Comparison of ENCODE assay signal across 12 cellular contexts in the genomic region with DNA sequence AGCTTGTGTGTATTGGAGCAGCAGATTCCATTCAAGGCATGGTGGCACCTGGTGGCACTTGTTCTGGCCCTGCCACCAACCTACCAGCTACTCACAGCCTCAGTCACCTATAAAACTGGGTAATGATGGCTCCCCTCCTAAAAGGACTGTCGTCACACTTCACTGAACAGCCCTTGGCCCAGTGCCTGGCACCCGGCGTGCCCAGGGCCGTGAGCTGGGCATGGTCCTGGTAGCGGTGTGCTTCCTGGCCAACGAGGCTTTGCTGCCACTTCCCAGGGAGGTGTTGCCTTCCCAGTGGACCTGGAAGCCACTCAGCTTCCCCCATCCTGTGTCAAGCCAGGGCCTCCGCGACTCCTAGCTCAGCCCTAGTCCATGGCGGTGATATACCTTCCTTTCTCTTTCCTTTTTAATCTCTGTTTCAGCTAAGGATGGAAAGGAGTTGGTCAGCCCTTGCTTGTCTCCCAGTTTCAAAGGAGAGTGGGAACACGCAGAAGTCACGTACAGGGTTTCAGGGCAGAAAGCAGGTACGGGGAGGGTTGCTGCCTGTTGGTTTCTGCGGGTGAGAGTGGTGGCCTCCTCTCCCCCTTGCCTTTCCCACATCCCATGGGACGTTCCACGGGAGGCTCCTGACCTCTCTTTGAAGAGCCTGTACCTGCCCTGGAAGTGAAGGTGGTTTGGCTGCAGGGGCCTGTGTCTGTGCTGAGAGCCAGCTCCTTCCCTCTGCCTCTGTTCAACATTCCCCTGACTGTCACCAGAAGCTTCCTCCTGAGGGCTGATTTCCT. TPM values are rescaled to one million over a fixed set of nuclear protein-coding genes. Genes with fewer than 3 reads are reported as not detected.
DNase-seq lines count a peak whose midpoint lies in the region; ATAC-seq and TF ChIP-seq lines count a peak whose summit lies in the region.
"Had no signal": no experiment of that assay in that cellular context is flagged by ENCODE, and none has a peak within 500 bp of the region (broad histone marks: within the 10 kb centered on the region; RNA-seq: fewer than 3 reads in every experiment).

No MANE protein-coding gene starts in this region.

- H3K27me3 ChIP-seq in BLaER1 (no peaks in the 10 kb centered on the region), adrenal gland (no peaks in the 10 kb centered on the region)
- H3K27me3 ChIP-seq: pancreas had no signal

- intact Hi-C loops in adrenal gland (cut with DNase I), result no loop called here
- intact Hi-C loops in left colon (cut with DNase I, micrococcal nuclease), result no loop called here
- intact Hi-C loops in activated T-helper 2 cell treated with anti-CD3 and anti-CD28 coated beads, Interferon-gamma antibody, Interleukin-2, Interleukin-4, amounts not matched to agents 10 μg/mL and 5 μg/mL and 100 μg/mL, durations not matched to agents 14 hours and 24 hours and 36 hours (cut with micrococcal nuclease), result no loop called here

- no peak overlapping the region for H3K27ac Mint-ChIP-seq in activated T-helper 2 cell treated with anti-CD3 and anti-CD28 coated beads, Interferon-gamma antibody, Interleukin-2, Interleukin-4, amounts not matched to agents 10 μg/mL and 5 μg/mL and 100 μg/mL, durations not matched to agents 14 hours and 24 hours and 36 hours
- H3K27ac Mint-ChIP-seq: stimulated activated memory B cell treated with anti-CD40 and anti-IgM and Interleukin-4, amounts not matched to agents 10 μg/mL and 1 μg/mL and 100 μg/mL, for 72 hours had no signal

- H3K9me3 ChIP-seq in BLaER1, result no peaks in the 10 kb centered on the region
- no peaks in the 10 kb centered on the region for H3K9me3 ChIP-seq in adrenal gland (replicated peaks in 1 of 3)
- H3K9me3 ChIP-seq: lower lobe of right lung, pancreas had no signal

- H3K4me1 ChIP-seq in BLaER1 (peaks cover 79% of the 10 kb centered on the region), adrenal gland (replicated peaks in 1 of 2) (no peaks in the 10 kb centered on the region)
- H3K4me1 ChIP-seq: lower lobe of right lung, pancreas had no signal

- H3K4me3 Mint-ChIP-seq in activated T-helper 2 cell treated with anti-CD3 and anti-CD28 coated beads, Interferon-gamma antibody, Interleukin-2, Interleukin-4, amounts not matched to agents 10 μg/mL and 5 μg/mL and 100 μg/mL, durations not matched to agents 14 hours and 24 hours and 36 hours (ENCODE audit: low read depth), result no peak overlapping the region
- H3K4me3 Mint-ChIP-seq: stimulated activated memory B cell treated with anti-CD40 and anti-IgM and Interleukin-4, amounts not matched to agents 10 μg/mL and 1 μg/mL and 100 μg/mL, for 72 hours had no signal

- H3K36me3 Mint-ChIP-seq in activated T-helper 2 cell treated with anti-CD3 and anti-CD28 coated beads, Interferon-gamma antibody, Interleukin-2, Interleukin-4, amounts not matched to agents 10 μg/mL and 5 μg/mL and 100 μg/mL, durations not matched to agents 14 hours and 24 hours and 36 hours (ENCODE audit: low read depth), result peaks cover 2% of the 10 kb centered on the region

- 72 to 91% (median 79%) methylated on average over 10 to 15 of the region's 15 CpGs for WGBS in adrenal gland, 4 donors

- H3K9me3 Mint-ChIP-seq in activated T-helper 2 cell treated with anti-CD3 and anti-CD28 coated beads, Interferon-gamma antibody, Interleukin-2, Interleukin-4, amounts not matched to agents 10 μg/mL and 5 μg/mL and 100 μg/mL, durations not matched to agents 14 hours and 24 hours and 36 hours, result no peaks in the 10 kb centered on the region
- H3K9me3 Mint-ChIP-seq: stimulated activated memory B cell treated with anti-CD40 and anti-IgM and Interleukin-4, amounts not matched to agents 10 μg/mL and 1 μg/mL and 100 μg/mL, for 72 hours had no signal

- H3K4me2 ChIP-seq in BLaER1, result peak overlapping the region; percentile 81

- peak overlapping the region; percentile 66; the same call in 1 of the 2 replicates for H3K27ac ChIP-seq in BLaER1
- peak overlapping the region in 1 of 5 donors; percentile 29 for H3K27ac ChIP-seq in adrenal gland
- H3K27ac ChIP-seq: lower lobe of right lung, pancreas had no signal

- 0 out of 2 replicates have a peak, but pooled peaks cover 12% of the 10 kb centered on the region for H4K20me1 ChIP-seq in BLaER1

- H3K4me3 ChIP-seq in BLaER1 (no peak overlapping the region), LNCaP clone FGC (ENCODE audit: low read depth, low read length) (no peak overlapping the region), adrenal gland (no peak overlapping the region)
- H3K4me3 ChIP-seq: lower lobe of right lung, pancreas had no signal

- peaks cover 53% of the 10 kb centered on the region for H3K36me3 ChIP-seq in BLaER1
- H3K36me3 ChIP-seq in adrenal gland (replicated peaks in 1 of 2), result peaks cover 0 to 58% of the 10 kb centered on the region in 2 donors

- DNase-seq in LNCaP clone FGC (ENCODE audit: low read depth), result peak; percentile 64
- peak in 4 of 7 donors; percentile 43 to 53 (median 50) for DNase-seq in adrenal gland
- DNase-seq in left colon, result peak; percentile 73 to 78
- DNase-seq in NCI-H2171 (lab: John Stamatoyannopoulos, UW), result no peak
- DNase-seq in activated T-helper 2 cell treated with anti-CD3 and anti-CD28 coated beads, Interferon-gamma antibody, Interleukin-2, Interleukin-4, amounts not matched to agents 10 μg/mL and 5 μg/mL and 100 μg/mL, durations not matched to agents 14 hours and 24 hours and 36 hours (ENCODE audit: low spot score), result no peak
- no peak for DNase-seq in stimulated activated CD4-positive, alpha-beta T cell treated with anti-CD3 and anti-CD28 coated beads, Interleukin-1b, Interleukin-23, amount 100 ng/mL, for 48 hours
- DNase-seq in NCI-H1436 treated with DMSO at 0.1 percent for 48 hours (lab: John Stamatoyannopoulos, UW), result no peak
- DNase-seq: AML-193, lower lobe of right lung, pancreas had no signal

- TF ChIP-seq POLR2A in adrenal gland (IDR thresholded peaks at IDR 0.05), result no peak

- no peak overlapping the region for H3K9ac ChIP-seq in BLaER1

- H3K4me1 Mint-ChIP-seq in activated T-helper 2 cell treated with anti-CD3 and anti-CD28 coated beads, Interferon-gamma antibody, Interleukin-2, Interleukin-4, amounts not matched to agents 10 μg/mL and 5 μg/mL and 100 μg/mL, durations not matched to agents 14 hours and 24 hours and 36 hours (ENCODE audit: low read depth), result peaks cover 7% of the 10 kb centered on the region

- no peak for TF ChIP-seq CTCF in LNCaP clone FGC (IDR thresholded peaks at IDR 0.05; ENCODE audit: control insufficient read depth, extremely low read depth, insufficient read depth)
- no peak for TF ChIP-seq CTCF in adrenal gland (IDR thresholded peaks at IDR 0.05)

- peak; percentile 78 for ATAC-seq in left colon
- ATAC-seq: stimulated activated memory B cell treated with anti-CD40 and anti-IgM and Interleukin-4, amounts not matched to agents 10 μg/mL and 1 μg/mL and 100 μg/mL, for 72 hours had no signal

- H3K27me3 Mint-ChIP-seq in activated T-helper 2 cell treated with anti-CD3 and anti-CD28 coated beads, Interferon-gamma antibody, Interleukin-2, Interleukin-4, amounts not matched to agents 10 μg/mL and 5 μg/mL and 100 μg/mL, durations not matched to agents 14 hours and 24 hours and 36 hours (ENCODE audit: low read depth), result no peaks in the 10 kb centered on the region
- H3K27me3 Mint-ChIP-seq: stimulated activated memory B cell treated with anti-CD40 and anti-IgM and Interleukin-4, amounts not matched to agents 10 μg/mL and 1 μg/mL and 100 μg/mL, for 72 hours had no signal

RNA-seq across cellular contexts. Expression of a gene that starts 25.5 kb away (rescaled TPM):
- total RNA-seq in adrenal gland, result 100 to 1,000 TPM in 5 of 8 donors, 10 to 100 TPM in 3; 51.0 to 120 (median 107) TPM
- 100 to 1,000 TPM in 2 of 3 donors, 10 to 100 TPM in 1; 30.9 to 260 (median 153) TPM for polyA plus RNA-seq in adrenal gland
- 100 to 1,000 TPM; 135 to 157 TPM for total RNA-seq in left colon
- 48.8 and 49.1 TPM in 2 replicates for total RNA-seq in activated T-helper 2 cell treated with anti-CD3 and anti-CD28 coated beads, Interferon-gamma antibody, Interleukin-2, Interleukin-4, amounts not matched to agents 10 μg/mL and 5 μg/mL and 100 μg/mL, durations not matched to agents 14 hours and 24 hours and 36 hours

RNA-seq across cellular contexts. Expression of a gene that starts 26.9 kb away (rescaled TPM):
- total RNA-seq in adrenal gland (100 to 1,000 TPM in 3 of 8 donors, 10 to 100 TPM in 5; 39.2 to 118 (median 82.9) TPM), left colon (100 to 1,000 TPM; 275 to 329 TPM)
- polyA plus RNA-seq in adrenal gland, result 10 to 100 TPM; 15.7 to 80.0 (median 35.9) TPM
- total RNA-seq in activated T-helper 2 cell treated with anti-CD3 and anti-CD28 coated beads, Interferon-gamma antibody, Interleukin-2, Interleukin-4, amounts not matched to agents 10 μg/mL and 5 μg/mL and 100 μg/mL, durations not matched to agents 14 hours and 24 hours and 36 hours, result 34.5 and 37.1 TPM in 2 replicates

Comparison
In these comparisons a context has a peak if more than half of its experiments do, and no peak if none do; other contexts are left out.
1. DNase-seq: peak in LNCaP clone FGC (single experiment), adrenal gland (4 of 7) and left colon (2 of 2); none in NCI-H2171 (single experiment), activated T-helper 2 cell treated with anti-CD3 and anti-CD28 coated beads, Interferon-gamma antibody, Interleukin-2, Interleukin-4, amounts not matched to agents 10 μg/mL and 5 μg/mL and 100 μg/mL, durations not matched to agents 14 hours and 24 hours and 36 hours (single experiment), stimulated activated CD4-positive, alpha-beta T cell treated with anti-CD3 and anti-CD28 coated beads, Interleukin-1b, Interleukin-23, amount 100 ng/mL, for 48 hours (single experiment) and NCI-H1436 treated with DMSO at 0.1 percent for 48 hours (single experiment).